Comparison of ENCODE assay signal across 8 cellular contexts in the genomic region with DNA sequence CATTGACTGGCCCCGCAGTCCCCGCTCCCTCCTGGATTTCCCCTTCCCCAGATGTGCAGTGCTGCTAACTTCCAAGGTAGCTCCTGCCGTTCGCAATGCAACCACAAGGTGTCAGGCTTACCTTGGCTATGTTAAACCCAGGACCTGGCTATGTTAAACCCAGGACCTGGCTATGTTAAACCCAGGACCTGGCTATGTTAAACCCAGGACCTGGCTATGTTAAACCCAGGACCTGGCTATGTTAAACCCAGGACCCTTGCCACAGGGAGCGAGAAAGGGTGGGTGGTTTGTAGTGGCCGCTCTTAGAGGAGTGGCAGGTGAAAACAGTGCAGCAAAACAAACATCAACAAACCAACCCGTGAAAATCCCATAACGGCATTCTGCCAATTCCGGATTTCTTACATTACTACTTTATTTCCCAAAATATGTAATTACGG. TPM values are rescaled to one million over a fixed set of nuclear protein-coding genes. Genes with fewer than 3 reads are reported as not detected.
A peak's percentile ranks its signal among the peaks of the same experiment; 100 is the strongest.
DNase-seq lines count a peak whose midpoint lies in the region; ATAC-seq and TF ChIP-seq lines count a peak whose summit lies in the region.

No MANE protein-coding gene starts in this region.

- no peaks in the 10 kb centered on the region for H3K36me3 ChIP-seq in PC-9 (ENCODE audit: low read depth)
- no peaks in the 10 kb centered on the region for H3K36me3 ChIP-seq in neutrophil
- no peaks in the 10 kb centered on the region for H3K36me3 ChIP-seq in thoracic aorta

- H4K20me1 ChIP-seq in PC-9 (ENCODE audit: insufficient read depth), result no peaks in the 10 kb centered on the region

- H3K4me3 ChIP-seq in AG10803 (ENCODE audit: low read length), result no peak overlapping the region
- no peak overlapping the region for H3K4me3 ChIP-seq in PC-9
- H3K4me3 ChIP-seq in neutrophil (ENCODE audit: low read depth in 1 of 2, low read length in 1 of 2), result no peak overlapping the region
- H3K4me3 ChIP-seq in thoracic aorta, result no peak overlapping the region

- H3K9me2 ChIP-seq in PC-9 (ENCODE audit: insufficient read depth), result no peaks in the 10 kb centered on the region

- BruUV-seq in PC-9 (replicated peaks; lab: Mats Ljungman, UMichigan), result no TSS peak

- no peak overlapping the region for H3K4me2 ChIP-seq in PC-9

- H3K27ac ChIP-seq in PC-9, result no peak overlapping the region
- H3K27ac ChIP-seq in neutrophil, result no peak overlapping the region
- H3K27ac ChIP-seq in thoracic aorta, result no peak overlapping the region

- H3K27me3 ChIP-seq in PC-9 (ENCODE audit: insufficient read depth, low read depth) (peaks cover 32% of the 10 kb centered on the region), neutrophil (peaks cover 95% of the 10 kb centered on the region), thoracic aorta (replicated peaks; ENCODE audit: insufficient read depth) (no peaks in the 10 kb centered on the region)

- intact Hi-C loops in PC-9 (cut with micrococcal nuclease; ENCODE audit: unreplicated experiment), result loop anchor here (1.0 to 10.0 kb wide), 5 partner anchors 39 to 509 kb away; no protein-coding TSS in a partner anchor

- H3K4me1 ChIP-seq in PC-9 (replicated peaks; ENCODE audit: insufficient read depth) (0 out of 2 replicates have a peak, but pooled peaks cover 4% of the 10 kb centered on the region), neutrophil (ENCODE audit: control insufficient read depth in 1 of 2, insufficient read depth in 1 of 2, low read depth in 1 of 2, low read length in 1 of 2) (peaks cover 5 to 9% of the 10 kb centered on the region in 2 experiments), thoracic aorta (ENCODE audit: control insufficient read depth in 1 of 2, low read depth in 2 of 2) (peaks cover 4 to 34% of the 10 kb centered on the region in 2 donors)

- DNase-seq in AG10803 (ENCODE audit: low read depth) (peak; percentile 44), PC-9 (peak; percentile 48 to 72), fibroblast of peridontal ligament (ENCODE audit: extremely low read depth) (peak; percentile 73), thoracic aorta (ENCODE audit: low spot score) (no peak)
- DNase-seq in activated T-cell treated with anti-CD3 and anti-CD28 coated beads, Interleukin-2, amount 50 U/mL, for 48 hours, result peak; percentile 79 to 82

- TF ChIP-seq CTCF in AG10803 (conservative IDR thresholded peaks at IDR 0.05; ENCODE audit: low read length) (peak; percentile 81), PC-9 (conservative IDR thresholded peaks at IDR 0.05) (peak; percentile 80), neutrophil (IDR thresholded peaks at IDR 0.05) (peak; percentile 37), thoracic aorta (IDR thresholded peaks at IDR 0.05) (peak; percentile 81)

- H3K9me3 ChIP-seq in PC-9 (ENCODE audit: insufficient read depth, low read depth) (no peaks in the 10 kb centered on the region), neutrophil (no peaks in the 10 kb centered on the region), thoracic aorta (no peaks in the 10 kb centered on the region)

- ATAC-seq in GM18861 (IDR thresholded peaks at IDR 0.05; ENCODE audit: unreplicated experiment) (peak; percentile 52), HG03460 (IDR thresholded peaks at IDR 0.05; ENCODE audit: unreplicated experiment) (peak; percentile 60), thoracic aorta (ENCODE audit: insufficient number of reproducible peaks, low FRiP score, low read depth) (no peak)

- H3K79me2 ChIP-seq in PC-9 (ENCODE audit: low read depth), result no peaks in the 10 kb centered on the region

- no peak overlapping the region for H2AFZ ChIP-seq in PC-9

- CTCF ChIA-PET in PC-9 (lab: Charles Lee), result interaction anchor here (0.6 to 1.8 kb wide), 7 partner anchors 47 to 530 kb away, joined by 3 to 15 read pairs (median 6); no protein-coding TSS in a partner anchor

- POLR2A ChIA-PET in PC-9 (lab: Charles Lee; ENCODE audit: unreplicated experiment), result interaction anchor here (0.6 kb wide), 1 partner anchor 463 kb away, joined by 6 read pairs; no protein-coding TSS in a partner anchor

- H3F3A ChIP-seq in PC-9 (ENCODE audit: insufficient read depth, low read depth), result no peaks in the 10 kb centered on the region; the same call in 1 of the 2 replicates

RNA-seq across cellular contexts. Expression of a gene that starts 2.9 kb away (rescaled TPM):
- total RNA-seq in PC-9 (2021) (not detected in 2 replicates), thoracic aorta (10 to 100 TPM in 1 of 2 donors, 1 to 10 TPM in 1; 5.3 to 17.6 TPM)

RNA-seq across cellular contexts. Expression of a gene that starts 17.1 kb away (rescaled TPM):
- total RNA-seq in PC-9 (2021) (1.8 and 2.2 TPM in 2 replicates), thoracic aorta (10 to 100 TPM; 10.8 to 14.1 TPM)
